ENCODE assay signal across 2 cellular contexts in the genomic region with DNA sequence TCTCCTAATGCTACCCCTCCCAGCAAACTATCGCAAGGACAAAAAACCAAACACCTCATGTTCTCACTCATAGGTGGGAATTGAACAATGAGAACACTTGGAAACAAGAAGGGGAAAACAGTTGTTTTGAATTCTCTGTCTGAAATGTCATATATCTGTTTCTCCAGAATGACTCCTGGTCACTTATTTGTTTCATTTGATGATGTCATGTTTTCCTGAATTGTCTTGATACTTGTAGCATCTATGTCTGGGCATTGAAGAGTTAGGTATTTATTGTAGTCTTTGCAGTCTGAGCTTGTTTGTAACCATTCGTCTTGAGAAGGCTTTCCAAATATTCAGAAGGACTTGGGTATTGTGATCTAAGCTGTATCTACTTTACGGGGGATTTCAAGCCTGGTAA.
DNase-seq lines count a peak whose midpoint lies in the region; ATAC-seq, FAIRE-seq and TF ChIP-seq lines count a peak whose summit lies in the region.
"Not testable (repeated sequence)": the region's sequence is repeated elsewhere in the genome, so short reads cannot be mapped to it uniquely, and the experiment has no call there.

No MANE protein-coding gene starts in this region.

- intact Hi-C loops in HepG2 (cut with micrococcal nuclease; ENCODE audit: unreplicated experiment) = not testable (repeated sequence)

- not testable (repeated sequence) for BruUV-seq in HepG2 (replicated peaks; lab: Mats Ljungman, UMichigan)

- POLR2A ChIA-PET in HEK293 (lab: Yijun Ruan, JAX) = interaction anchor here (0.6 kb wide), 1 partner anchor 498 kb away, joined by 3 read pairs; no protein-coding TSS in a partner anchor
- POLR2A ChIA-PET in HepG2 (lab: Yijun Ruan, JAX) = not testable (repeated sequence)

- H3K36me3 ChIP-seq in HEK293 (ENCODE audit: control insufficient read depth in 2 of 2, insufficient read depth in 1 of 2, low read length in 2 of 2); HepG2 (replicated peaks in 1 of 2; ENCODE audit: control insufficient read depth in 1 of 2, insufficient read depth in 2 of 2, low read length in 2 of 2): not testable (repeated sequence)

- CTCF ChIA-PET in HEK293 (lab: Yijun Ruan, JAX) = interaction anchor here (0.6 to 0.7 kb wide), 2 partner anchors 21 to 1504 kb away, joined by 4 read pairs; no protein-coding TSS in a partner anchor
- CTCF ChIA-PET in HepG2 (lab: Yijun Ruan, JAX; ENCODE audit: low intra/inter-chr PET ratio, low total read pairs) = not testable (repeated sequence)

- TF ChIP-seq RAD21 in HepG2 (CRISPR knock-in tag; IDR thresholded peaks at IDR 0.05) = not testable (repeated sequence)

- not testable (repeated sequence) for TF ChIP-seq CTCF in HEK293 (tag by site-specific recombination; IDR thresholded peaks at IDR 0.05); HepG2 (CRISPR knock-in tag; IDR thresholded peaks at IDR 0.05)

- not testable (repeated sequence) for H3K9me3 ChIP-seq in HEK293 (ENCODE audit: control insufficient read depth, insufficient read depth, low read depth, low read length); HepG2 (ENCODE audit: low read length)

- TF ChIP-seq EP300 in HepG2 (IDR thresholded peaks at IDR 0.05; ENCODE audit: low read depth in 2 of 2, low read length in 2 of 2); HepG2 (CRISPR knock-in tag; IDR thresholded peaks at IDR 0.05; ENCODE audit: borderline replicate concordance): not testable (repeated sequence)

- 8% methylated on average over 3 of the region's 3 CpGs for WGBS in HepG2 (ENCODE audit: low lambda C conversion rate)

- not testable (repeated sequence) for DNase-seq in HepG2 (ENCODE audit: low spot score)

- not testable (repeated sequence) for H3K27me3 ChIP-seq in HepG2 (ENCODE audit: control insufficient read depth in 1 of 2, insufficient read depth in 2 of 2, low read length in 2 of 2)

- not testable (repeated sequence) for H3K9ac ChIP-seq in HepG2 (ENCODE audit: insufficient read depth, low read depth, low read length)

- not testable (repeated sequence) for ATAC-seq in HepG2

- in situ Hi-C loops in HepG2 (cut with HindIII; ENCODE audit: extremely low pct_ligation_motif_present, low pct_unique_long_range_greater_than_20kb) = not testable (repeated sequence)

- not testable (repeated sequence) for H3K27ac ChIP-seq in HEK293 (ENCODE audit: extremely low read depth, low read depth, low read length); HepG2 (ENCODE audit: extremely low read length, insufficient read depth, low read length)

- TF ChIP-seq POLR2A in HepG2 (IDR thresholded peaks at IDR 0.05; ENCODE audit: insufficient read depth in 1 of 2, low read depth in 2 of 2, low read length in 2 of 2) = not testable (repeated sequence)

- H3K79me2 ChIP-seq in HepG2 (ENCODE audit: insufficient read depth, low read length) = not testable (repeated sequence)

- H3K4me2 ChIP-seq in HepG2 (ENCODE audit: low read depth, low read length) = not testable (repeated sequence)

- FAIRE-seq in HepG2 (lab: Jason Lieb, UNC) = not testable (repeated sequence)

- H3K4me1 ChIP-seq in HEK293 (ENCODE audit: control insufficient read depth, insufficient read depth, low read length); HepG2 (ENCODE audit: insufficient read depth, low read length): not testable (repeated sequence)

- H4K20me1 ChIP-seq in HepG2 (ENCODE audit: insufficient read depth, low read length) = not testable (repeated sequence)

- H3K4me3 ChIP-seq in HEK293 (ENCODE audit: low read depth, low read length); HepG2 (replicated peaks in 1 of 3; ENCODE audit: insufficient read depth in 1 of 3, low read depth in 2 of 3, low read length in 3 of 3): not testable (repeated sequence)

- H2AFZ ChIP-seq in HepG2 (ENCODE audit: low read length) = not testable (repeated sequence)

TF ChIP-seq in HEK293, 187 proteins besides CTCF, POLR2A, EP300 and RAD21:
- TF ChIP-seq, protein P1, sequence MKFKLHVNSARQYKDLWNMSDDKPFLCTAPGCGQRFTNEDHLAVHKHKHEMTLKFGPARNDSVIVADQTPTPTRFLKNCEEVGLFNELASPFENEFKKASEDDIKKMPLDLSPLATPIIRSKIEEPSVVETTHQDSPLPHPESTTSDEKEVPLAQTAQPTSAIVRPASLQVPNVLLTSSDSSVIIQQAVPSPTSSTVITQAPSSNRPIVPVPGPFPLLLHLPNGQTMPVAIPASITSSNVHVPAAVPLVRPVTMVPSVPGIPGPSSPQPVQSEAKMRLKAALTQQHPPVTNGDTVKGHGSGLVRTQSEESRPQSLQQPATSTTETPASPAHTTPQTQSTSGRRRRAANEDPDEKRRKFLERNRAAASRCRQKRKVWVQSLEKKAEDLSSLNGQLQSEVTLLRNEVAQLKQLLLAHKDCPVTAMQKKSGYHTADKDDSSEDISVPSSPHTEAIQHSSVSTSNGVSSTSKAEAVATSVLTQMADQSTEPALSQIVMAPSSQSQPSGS (tag by site-specific recombination; IDR thresholded peaks at IDR 0.05; ENCODE audit: low read depth) = peak; percentile 68

TF ChIP-seq in HepG2, 621 proteins besides CTCF, POLR2A, EP300 and RAD21:
- TF ChIP-seq ATF7 (IDR thresholded peaks at IDR 0.05) (peak; percentile 93), CREB1 (IDR thresholded peaks at IDR 0.05) (peak; percentile 53)
- not testable (repeated sequence) for TF ChIP-seq ATF7, CREB1 (CRISPR knock-in tag; IDR thresholded peaks at IDR 0.05)
